In genomic region chr1:145114560-145115057, GRCh38 we compare ENCODE assay signal across 4 cellular contexts. TPM values are rescaled to one million over a fixed set of nuclear protein-coding genes. Genes with fewer than 3 reads are reported as not detected.
"Had no signal": no experiment of that assay in that cellular context is flagged by ENCODE, and none has a peak within 500 bp of the region (broad histone marks: within the 10 kb centered on the region; RNA-seq: fewer than 3 reads in every experiment).

No MANE protein-coding gene starts in this region.

RNA-seq across cellular contexts. Expression of gene FAM72D, which starts 18.8 kb away (rescaled TPM):
- total RNA-seq: ascending aorta, body of pancreas, bronchial epithelial cell, cardiac septum had no signal
